10 cellular contexts compared by ENCODE assay signal in genomic region chr20:24160563-24161355, GRCh38.
DNase-seq lines count a peak whose midpoint lies in the region; ATAC-seq and TF ChIP-seq lines count a peak whose summit lies in the region.
"Had no signal": no experiment of that assay in that cellular context is flagged by ENCODE, and none has a peak within 500 bp of the region (broad histone marks: within the 10 kb centered on the region; RNA-seq: fewer than 3 reads in every experiment).

No MANE protein-coding gene starts in this region.

- no peaks in the 10 kb centered on the region for H3K36me3 ChIP-seq in lower lobe of right lung

- H3K9me3 Mint-ChIP-seq in T-helper 2 cell treated with Interferon-gamma antibody and Interleukin-4, amounts not matched to agents 5 μg/mL and 100 μg/mL, for 36 hours: no peaks in the 10 kb centered on the region
- H3K9me3 Mint-ChIP-seq: memory B cell had no signal

- no peak overlapping the region for H3K27ac Mint-ChIP-seq in T-helper 2 cell treated with Interferon-gamma antibody and Interleukin-4, amounts not matched to agents 5 μg/mL and 100 μg/mL, for 36 hours
- H3K27ac Mint-ChIP-seq: IgD-negative memory B cell, memory B cell had no signal

- no peak overlapping the region for H3K4me3 ChIP-seq in AG10803 (ENCODE audit: low read length)
- H3K4me3 ChIP-seq in lower lobe of right lung: no peak overlapping the region

- TF ChIP-seq CTCF in AG10803 (conservative IDR thresholded peaks at IDR 0.05; ENCODE audit: low read length): peak; percentile 94
- TF ChIP-seq CTCF in lower lobe of right lung (IDR thresholded peaks at IDR 0.05): peak; percentile 69

- no peak overlapping the region for H3K27ac ChIP-seq in lower lobe of right lung

- intact Hi-C loops in lower lobe of right lung (cut with DNase I): no loop called here

- no peak overlapping the region for H3K4me3 Mint-ChIP-seq in T-helper 2 cell treated with Interferon-gamma antibody and Interleukin-4, amounts not matched to agents 5 μg/mL and 100 μg/mL, for 36 hours
- H3K4me3 Mint-ChIP-seq: IgD-negative memory B cell, memory B cell had no signal

- DNase-seq in AG10803 (ENCODE audit: low read depth) (peak; percentile 76), GM04504 (ENCODE audit: low read depth) (peak; percentile 10), NCI-H69 (lab: John Stamatoyannopoulos, UW) (peak; percentile 34), dermis blood vessel endothelial cell (peak; percentile 67), lower lobe of right lung (no peak), NCI-H2081 (lab: John Stamatoyannopoulos, UW) (no peak)
- no peak for DNase-seq in T-helper 2 cell treated with Interferon-gamma antibody and Interleukin-4, amounts not matched to agents 5 μg/mL and 100 μg/mL, for 36 hours (ENCODE audit: low spot score)

- H3K36me3 Mint-ChIP-seq in T-helper 2 cell treated with Interferon-gamma antibody and Interleukin-4, amounts not matched to agents 5 μg/mL and 100 μg/mL, for 36 hours (ENCODE audit: low read depth): no peaks in the 10 kb centered on the region
- H3K36me3 Mint-ChIP-seq: IgD-negative memory B cell, memory B cell had no signal

- ATAC-seq in lower lobe of right lung: peak; percentile 72 to 80
- ATAC-seq in HG03460 (IDR thresholded peaks at IDR 0.05; ENCODE audit: unreplicated experiment): no peak

- H3K9me3 ChIP-seq in lower lobe of right lung: no peaks in the 10 kb centered on the region

- no peaks in the 10 kb centered on the region for H3K27me3 Mint-ChIP-seq in T-helper 2 cell treated with Interferon-gamma antibody and Interleukin-4, amounts not matched to agents 5 μg/mL and 100 μg/mL, for 36 hours (ENCODE audit: low read depth)
- H3K27me3 Mint-ChIP-seq: memory B cell had no signal

- H3K4me1 Mint-ChIP-seq in T-helper 2 cell treated with Interferon-gamma antibody and Interleukin-4, amounts not matched to agents 5 μg/mL and 100 μg/mL, for 36 hours (ENCODE audit: low read depth): peaks cover 6% of the 10 kb centered on the region
- H3K4me1 Mint-ChIP-seq: memory B cell had no signal

- no peaks in the 10 kb centered on the region for H3K27me3 ChIP-seq in lower lobe of right lung (ENCODE audit: low read depth)

- no peaks in the 10 kb centered on the region for H3K4me1 ChIP-seq in lower lobe of right lung

Comparison
In these comparisons a context has a peak if more than half of its experiments do, and no peak if none do; other contexts are left out.
1. DNase-seq: peak in AG10803 (single experiment), GM04504 (single experiment), NCI-H69 (single experiment) and dermis blood vessel endothelial cell (single experiment); none in lower lobe of right lung (single experiment), T-helper 2 cell treated with Interferon-gamma antibody and Interleukin-4, amounts not matched to agents 5 μg/mL and 100 μg/mL, for 36 hours (single experiment) and NCI-H2081 (0 of 2).